ENCODE assay signal across 1 cellular context in genomic region chr17:40122944-40123810, GRCh38.
A peak's percentile ranks its signal among the peaks of the same experiment; 100 is the strongest.
TF ChIP-seq lines count a peak whose summit lies in the region.

No MANE protein-coding gene starts in this region.

TF ChIP-seq in HepG2, 621 proteins besides CTCF, POLR2A, EP300 and RAD21 (continued from another document and continues in another):
- peak; percentile 90; the same call in 1 of the 2 replicates for TF ChIP-seq RNF219 (CRISPR knock-in tag; IDR thresholded peaks at IDR 0.05)
- TF ChIP-seq SSRP1 (CRISPR knock-in tag; IDR thresholded peaks at IDR 0.05) = peak; percentile 47; the same call in 1 of the 2 replicates
- TF ChIP-seq ETV6 (CRISPR knock-in tag; conservative IDR thresholded peaks at IDR 0.05) = 0 out of 2 replicates have a peak, but pooled peaks have one; percentile 10
- TF ChIP-seq BCLAF1 (IDR thresholded peaks at IDR 0.05) = no peak
- no peak for TF ChIP-seq ZNF34 (CRISPR knock-in tag; IDR thresholded peaks at IDR 0.05; ENCODE audit: borderline replicate concordance)
- no peak for TF ChIP-seq SRSF4 (IDR thresholded peaks at IDR 0.05; ENCODE audit: low read depth, low read length, poor library complexity, severe bottlenecking)
- TF ChIP-seq SNAPC5 (CRISPR knock-in tag; IDR thresholded peaks at IDR 0.05; ENCODE audit: borderline replicate concordance) = peak; percentile 43; the same call in 1 of the 2 replicates
- peak; percentile 38; the same call in 1 of the 2 replicates for TF ChIP-seq ZFY (CRISPR knock-in tag; IDR thresholded peaks at IDR 0.05)
- TF ChIP-seq HBP1 (CRISPR knock-in tag; IDR thresholded peaks at IDR 0.05; ENCODE audit: low read depth) = peak; percentile 51; the same call in 1 of the 2 replicates
- peak; percentile 31; the same call in 1 of the 2 replicates for TF ChIP-seq KDM5B (CRISPR knock-in tag; IDR thresholded peaks at IDR 0.05; ENCODE audit: borderline replicate concordance)
- no peak for TF ChIP-seq ZNF138 (CRISPR knock-in tag; IDR thresholded peaks at IDR 0.05; ENCODE audit: low read depth)
- TF ChIP-seq SP4 (CRISPR knock-in tag; IDR thresholded peaks at IDR 0.05) = peak; percentile 54; the same call in 1 of the 2 replicates
- peak; percentile 53 for TF ChIP-seq SRSF1 (optimal IDR thresholded peaks at IDR 0.05; ENCODE audit: low read depth, low read length)
- peak; percentile 87 for TF ChIP-seq AKAP8 (CRISPR knock-in tag; IDR thresholded peaks at IDR 0.05)
- peak; percentile 81; the same call in 1 of the 2 replicates for TF ChIP-seq SIN3A (IDR thresholded peaks at IDR 0.05; ENCODE audit: borderline replicate concordance, low read depth, low read length)
- peak; percentile 49; the same call in 1 of the 2 replicates for TF ChIP-seq DMAP1 (CRISPR knock-in tag; IDR thresholded peaks at IDR 0.05)
- 0 out of 2 replicates have a peak, but pooled peaks have one; percentile 43 for TF ChIP-seq ZBTB7A (CRISPR knock-in tag; IDR thresholded peaks at IDR 0.05)
- no peak for TF ChIP-seq SNAPC4 (CRISPR knock-in tag; IDR thresholded peaks at IDR 0.05)
- TF ChIP-seq RFXANK (CRISPR knock-in tag; IDR thresholded peaks at IDR 0.05) = no peak
- TF ChIP-seq KDM2A (CRISPR knock-in tag; IDR thresholded peaks at IDR 0.05; ENCODE audit: borderline replicate concordance, low read depth) = peak; percentile 72
- peak; percentile 47; the same call in 1 of the 2 replicates for TF ChIP-seq ZMYM3 (CRISPR knock-in tag; IDR thresholded peaks at IDR 0.05)
- 0 out of 2 replicates have a peak, but pooled peaks have one; percentile 56 for TF ChIP-seq CHCHD3 (CRISPR knock-in tag; IDR thresholded peaks at IDR 0.05)
- TF ChIP-seq HDAC1 (CRISPR knock-in tag; IDR thresholded peaks at IDR 0.05) = peak; percentile 84
- TF ChIP-seq ZNF557 (CRISPR knock-in tag; IDR thresholded peaks at IDR 0.05) = no peak
- no peak for TF ChIP-seq ZNF329 (CRISPR knock-in tag; IDR thresholded peaks at IDR 0.05; ENCODE audit: low read depth)
- peak; percentile 84 for TF ChIP-seq KDM5A (IDR thresholded peaks at IDR 0.05; ENCODE audit: borderline replicate concordance, low read length)
- TF ChIP-seq SALL2 (CRISPR knock-in tag; IDR thresholded peaks at IDR 0.05) = no peak
- TF ChIP-seq SAP130 (CRISPR knock-in tag; IDR thresholded peaks at IDR 0.05; ENCODE audit: low read depth) = peak; percentile 80
- TF ChIP-seq ZNF282 (IDR thresholded peaks at IDR 0.05; ENCODE audit: partially characterized antibody) = no peak
- TF ChIP-seq FOXC1 (CRISPR knock-in tag; IDR thresholded peaks at IDR 0.05; ENCODE audit: borderline replicate concordance) = 0 out of 2 replicates have a peak, but pooled peaks have one; percentile 71
- TF ChIP-seq GMEB2 (CRISPR knock-in tag; IDR thresholded peaks at IDR 0.05; ENCODE audit: low read depth) = no peak
- TF ChIP-seq ZNF652 (CRISPR knock-in tag; IDR thresholded peaks at IDR 0.05; ENCODE audit: borderline replicate concordance, low read depth) = peak; percentile 99
- peak; percentile 26 for TF ChIP-seq YEATS4 (CRISPR knock-in tag; IDR thresholded peaks at IDR 0.05; ENCODE audit: borderline replicate concordance)
- TF ChIP-seq SALL1 (CRISPR knock-in tag; IDR thresholded peaks at IDR 0.05) = peak; percentile 70
- TF ChIP-seq ZBTB2 (CRISPR knock-in tag; IDR thresholded peaks at IDR 0.05; ENCODE audit: low read depth) = no peak; the same call in 1 of the 2 replicates
- no peak for TF ChIP-seq FUBP1 (CRISPR knock-in tag; IDR thresholded peaks at IDR 0.05; ENCODE audit: borderline replicate concordance)
- peak; percentile 83 for TF ChIP-seq SRY (CRISPR knock-in tag; IDR thresholded peaks at IDR 0.05)
- 0 out of 2 replicates have a peak, but pooled peaks have one; percentile 62 for TF ChIP-seq ZNF354B (CRISPR knock-in tag; IDR thresholded peaks at IDR 0.05)
- no peak for TF ChIP-seq NONO (IDR thresholded peaks at IDR 0.05)
- 0 out of 2 replicates have a peak, but pooled peaks have one; percentile 56 for TF ChIP-seq NONO (CRISPR knock-in tag; conservative IDR thresholded peaks at IDR 0.05)
- TF ChIP-seq ZKSCAN8 (CRISPR knock-in tag; IDR thresholded peaks at IDR 0.05; ENCODE audit: borderline replicate concordance) = no peak
- 0 out of 2 replicates have a peak, but pooled peaks have one; percentile 61 for TF ChIP-seq IRX3 (CRISPR knock-in tag; IDR thresholded peaks at IDR 0.05; ENCODE audit: borderline replicate concordance, low read depth)
- TF ChIP-seq ZNF740 (CRISPR knock-in tag; IDR thresholded peaks at IDR 0.05) = peak; percentile 14; the same call in 1 of the 2 replicates
- 0 out of 2 replicates have a peak, but pooled peaks have one; percentile 48 for TF ChIP-seq ZNF792 (CRISPR knock-in tag; IDR thresholded peaks at IDR 0.05)
